Comparison of ENCODE assay signal across 11 cellular contexts in the genomic region with DNA sequence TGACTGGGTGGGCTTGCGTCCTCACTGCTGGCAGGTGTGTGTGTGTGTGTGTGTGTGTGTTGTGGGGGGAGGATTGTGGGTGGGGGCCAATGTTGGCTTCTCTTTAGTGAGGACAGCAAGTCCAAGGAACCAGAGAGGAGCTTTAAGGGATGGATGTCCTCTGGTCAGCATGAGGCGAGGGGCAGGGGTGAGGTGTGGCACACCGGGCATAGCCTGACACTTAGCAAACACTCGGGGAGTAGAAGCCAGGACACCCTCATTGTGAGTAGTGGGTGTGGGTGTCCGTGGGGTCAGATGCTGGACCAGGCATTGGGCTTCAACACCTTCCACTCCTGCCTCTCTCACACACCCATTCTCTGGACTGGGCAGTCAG. TPM values are rescaled to one million over a fixed set of nuclear protein-coding genes. Genes with fewer than 3 reads are reported as not detected.
"Had no signal": no experiment of that assay in that cellular context is flagged by ENCODE, and none has a peak within 500 bp of the region (broad histone marks: within the 10 kb centered on the region; RNA-seq: fewer than 3 reads in every experiment).

No MANE protein-coding gene starts in this region.

- H3K27ac Mint-ChIP-seq: activated CD8-positive, alpha-beta T cell treated with anti-CD3 and anti-CD28 coated beads for 36 hours; activated T-helper 1 cell treated with anti-CD3 and anti-CD28 coated beads, Interleukin-12 subunit alpha, Interleukin-12 subunit beta, Interleukin-2, Interleukin-4 antibody, amounts not matched to agents 30 ng/mL and 10 ng/mL and 1 ng/mL, durations not matched to agents 14 hours and 24 hours and 36 hours; immature natural killer cell; memory B cell had no signal

- H3K4me1 ChIP-seq: adrenal gland had no signal

- H3K4me1 Mint-ChIP-seq: immature natural killer cell had no signal

- DNase-seq: activated CD4-positive, alpha-beta T cell treated with anti-CD3 and anti-CD28 coated beads for 4 hours; activated naive CD4-positive, alpha-beta T cell treated with anti-CD3 and anti-CD28 coated beads, Interleukin-2, amount 50 U/mL, for 16 hours; adrenal gland; T-helper 9 cell had no signal

- H3K36me3 ChIP-seq: adrenal gland, brain microvascular endothelial cell, SJCRH30 had no signal

- ATAC-seq: activated CD8-positive, alpha-beta T cell treated with anti-CD3 and anti-CD28 coated beads for 36 hours had no signal

- H3K4me3 Mint-ChIP-seq: activated CD8-positive, alpha-beta T cell treated with anti-CD3 and anti-CD28 coated beads for 36 hours; activated T-helper 1 cell treated with anti-CD3 and anti-CD28 coated beads, Interleukin-12 subunit alpha, Interleukin-12 subunit beta, Interleukin-2, Interleukin-4 antibody, amounts not matched to agents 30 ng/mL and 10 ng/mL and 1 ng/mL, durations not matched to agents 14 hours and 24 hours and 36 hours; memory B cell had no signal

- H3K9me3 Mint-ChIP-seq: activated CD8-positive, alpha-beta T cell treated with anti-CD3 and anti-CD28 coated beads for 36 hours; activated T-helper 1 cell treated with anti-CD3 and anti-CD28 coated beads, Interleukin-12 subunit alpha, Interleukin-12 subunit beta, Interleukin-2, Interleukin-4 antibody, amounts not matched to agents 30 ng/mL and 10 ng/mL and 1 ng/mL, durations not matched to agents 14 hours and 24 hours and 36 hours; immature natural killer cell; memory B cell had no signal

- H3K9me3 ChIP-seq: adrenal gland, SJCRH30 had no signal

- H3K36me3 Mint-ChIP-seq: immature natural killer cell, memory B cell had no signal

- H3K4me3 ChIP-seq: adrenal gland, SJCRH30, skin epidermis had no signal

- H3K27ac ChIP-seq: adrenal gland, brain microvascular endothelial cell, SJCRH30, skin epidermis had no signal

RNA-seq across cellular contexts. Expression of a gene that starts 2.8 kb away (rescaled TPM):
- total RNA-seq: activated T-helper 1 cell treated with anti-CD3 and anti-CD28 coated beads, Interleukin-12 subunit alpha, Interleukin-12 subunit beta, Interleukin-2, Interleukin-4 antibody, amounts not matched to agents 30 ng/mL and 10 ng/mL and 1 ng/mL, durations not matched to agents 14 hours and 24 hours and 36 hours had no signal
